In the genomic region with DNA sequence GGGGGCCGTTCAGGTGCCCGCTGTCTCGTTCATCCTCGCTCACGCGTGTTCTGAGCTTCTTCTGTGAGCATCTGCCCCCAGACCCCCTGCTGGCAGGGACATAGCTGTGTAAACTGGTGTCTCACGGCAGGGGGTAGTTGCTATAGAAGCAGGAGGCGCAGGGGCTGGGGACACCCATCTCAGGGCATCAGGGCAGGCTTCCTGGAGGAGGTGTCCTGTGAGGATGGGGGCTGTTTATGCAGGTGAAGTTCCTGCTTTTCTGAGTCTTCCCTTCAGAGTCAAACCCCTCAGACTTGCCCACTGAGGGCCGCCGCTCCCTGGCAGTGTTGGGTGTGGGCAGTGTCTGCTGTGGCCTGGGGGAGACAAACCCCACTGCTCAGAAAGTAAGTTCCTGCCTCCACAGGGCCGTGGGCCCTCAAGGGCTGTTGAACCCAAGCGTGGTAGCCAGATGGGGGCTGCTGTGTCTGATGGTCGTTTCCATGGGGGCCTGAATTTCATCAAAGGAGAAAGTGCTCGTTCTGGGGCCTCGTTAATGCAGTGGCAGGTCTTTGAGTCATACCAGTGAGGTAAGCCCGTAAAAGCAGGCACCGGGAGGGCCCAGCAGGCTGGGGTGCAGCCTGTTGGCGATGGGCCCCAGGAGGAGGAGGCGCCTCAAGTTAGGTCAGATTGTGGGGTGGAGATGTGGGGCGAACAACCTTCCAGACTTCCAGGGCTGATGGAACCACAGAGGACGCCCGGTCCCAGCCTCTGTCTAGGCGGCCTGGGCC, we compare ENCODE assay signal across 18 cellular contexts. TPM values are rescaled to one million over a fixed set of nuclear protein-coding genes. Genes with fewer than 3 reads are reported as not detected.
"Had no signal": no experiment of that assay in that cellular context is flagged by ENCODE, and none has a peak within 500 bp of the region (broad histone marks: within the 10 kb centered on the region; RNA-seq: fewer than 3 reads in every experiment).

No MANE protein-coding gene starts in this region.

- DNase-seq: activated B cell treated with CpG ODN at 0.5 μM for 24 hours; activated CD4-positive, alpha-beta memory T cell treated with anti-CD3 and anti-CD28 coated beads for 36 hours; activated CD4-positive, alpha-beta T cell treated with anti-CD3 and anti-CD28 coated beads for 4 hours; activated naive CD8-positive, alpha-beta T cell treated with anti-CD3 and anti-CD28 coated beads for 36 hours; activated T-cell treated with anti-CD3 and anti-CD28 coated beads for 4 hours; amniotic stem cell; effector CD4-positive, alpha-beta T cell; heart left ventricle; left ventricle myocardium inferior; mammary epithelial cell; midbrain; stimulated activated CD4-positive, alpha-beta T cell treated with anti-CD3 and anti-CD28 coated beads, Interleukin-12 subunit alpha, Interleukin-12 subunit beta, amount 100 ng/mL, for 4 hours; stimulated activated CD4-positive, alpha-beta T cell treated with anti-CD3 and anti-CD28 coated beads, Interleukin-2, amount 100 ng/mL, for 24 hours; stimulated activated naive CD4-positive, alpha-beta T cell treated with Interleukin-2 at 50 U/mL for 16 hours; thyroid gland had no signal

- H3K4me1 ChIP-seq: gastroesophageal sphincter, thyroid gland had no signal

- H3K27ac ChIP-seq: gastroesophageal sphincter, heart left ventricle, left ventricle myocardium inferior, right atrium auricular region, thyroid gland had no signal

- ATAC-seq: esophagus mucosa, gastroesophageal sphincter, heart left ventricle had no signal

- H3K9me3 ChIP-seq: gastroesophageal sphincter, heart left ventricle, left ventricle myocardium inferior, right atrium auricular region, thyroid gland had no signal

- H3K36me3 ChIP-seq: gastroesophageal sphincter, heart left ventricle, left ventricle myocardium inferior, right atrium auricular region, thyroid gland had no signal

- H3K4me3 ChIP-seq: gastroesophageal sphincter, heart left ventricle, left ventricle myocardium inferior, right atrium auricular region, thyroid gland had no signal

- H3K27me3 ChIP-seq: gastroesophageal sphincter, heart left ventricle, right atrium auricular region, thyroid gland had no signal

RNA-seq across cellular contexts. Expression of gene KIF26A, which starts 23.4 kb away (rescaled TPM):
- total RNA-seq: activated B cell treated with CpG ODN at 0.5 μM for 24 hours had no signal
